ENCODE assay signal across 1 cellular context in the genomic region with DNA sequence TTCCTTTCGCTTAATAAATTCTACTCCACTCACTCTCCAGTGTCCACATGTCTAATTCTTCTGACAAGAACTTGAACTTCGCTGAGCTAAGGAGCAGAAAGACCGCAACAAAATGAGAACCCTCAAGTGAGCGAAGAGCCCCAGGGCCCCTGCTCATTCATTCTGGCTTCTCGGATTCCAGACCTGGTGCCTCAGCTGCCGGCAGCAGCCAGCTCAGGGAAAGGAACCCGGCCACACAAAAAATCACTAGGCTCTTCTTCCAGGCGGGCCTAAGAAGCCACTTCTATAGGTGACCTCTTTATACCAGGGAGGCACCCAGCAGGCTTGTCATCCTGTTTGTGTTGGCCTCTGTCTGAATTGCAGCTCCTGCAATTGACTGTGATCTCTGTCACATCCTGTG.
TF ChIP-seq lines count a peak whose summit lies in the region.

No MANE protein-coding gene starts in this region.

TF ChIP-seq in WTC11, 78 proteins besides CTCF, POLR2A, EP300 and RAD21 (continued from another document):
- TF ChIP-seq, protein P1, sequence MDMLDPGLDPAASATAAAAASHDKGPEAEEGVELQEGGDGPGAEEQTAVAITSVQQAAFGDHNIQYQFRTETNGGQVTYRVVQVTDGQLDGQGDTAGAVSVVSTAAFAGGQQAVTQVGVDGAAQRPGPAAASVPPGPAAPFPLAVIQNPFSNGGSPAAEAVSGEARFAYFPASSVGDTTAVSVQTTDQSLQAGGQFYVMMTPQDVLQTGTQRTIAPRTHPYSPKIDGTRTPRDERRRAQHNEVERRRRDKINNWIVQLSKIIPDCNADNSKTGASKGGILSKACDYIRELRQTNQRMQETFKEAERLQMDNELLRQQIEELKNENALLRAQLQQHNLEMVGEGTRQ (CRISPR knock-in tag; IDR thresholded peaks at IDR 0.05), result no peak
- TF ChIP-seq NFE2L1 (CRISPR knock-in tag; IDR thresholded peaks at IDR 0.05) (no peak), ZNF416 (CRISPR knock-in tag; IDR thresholded peaks at IDR 0.05) (no peak)
- TF ChIP-seq, protein P2, sequence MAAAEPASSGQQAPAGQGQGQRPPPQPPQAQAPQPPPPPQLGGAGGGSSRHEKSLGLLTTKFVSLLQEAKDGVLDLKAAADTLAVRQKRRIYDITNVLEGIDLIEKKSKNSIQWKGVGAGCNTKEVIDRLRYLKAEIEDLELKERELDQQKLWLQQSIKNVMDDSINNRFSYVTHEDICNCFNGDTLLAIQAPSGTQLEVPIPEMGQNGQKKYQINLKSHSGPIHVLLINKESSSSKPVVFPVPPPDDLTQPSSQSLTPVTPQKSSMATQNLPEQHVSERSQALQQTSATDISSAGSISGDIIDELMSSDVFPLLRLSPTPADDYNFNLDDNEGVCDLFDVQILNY (CRISPR knock-in tag; IDR thresholded peaks at IDR 0.05), result no peak
